In genomic region chr10:28678687-28679457, GRCh38 we compare ENCODE assay signal across 1 cellular context.
TF ChIP-seq lines count a peak whose summit lies in the region.

No MANE protein-coding gene starts in this region.

TF ChIP-seq in HEK293, 187 proteins besides CTCF, POLR2A, EP300 and RAD21 (continued from another document and continues in another):
- TF ChIP-seq, protein P1, sequence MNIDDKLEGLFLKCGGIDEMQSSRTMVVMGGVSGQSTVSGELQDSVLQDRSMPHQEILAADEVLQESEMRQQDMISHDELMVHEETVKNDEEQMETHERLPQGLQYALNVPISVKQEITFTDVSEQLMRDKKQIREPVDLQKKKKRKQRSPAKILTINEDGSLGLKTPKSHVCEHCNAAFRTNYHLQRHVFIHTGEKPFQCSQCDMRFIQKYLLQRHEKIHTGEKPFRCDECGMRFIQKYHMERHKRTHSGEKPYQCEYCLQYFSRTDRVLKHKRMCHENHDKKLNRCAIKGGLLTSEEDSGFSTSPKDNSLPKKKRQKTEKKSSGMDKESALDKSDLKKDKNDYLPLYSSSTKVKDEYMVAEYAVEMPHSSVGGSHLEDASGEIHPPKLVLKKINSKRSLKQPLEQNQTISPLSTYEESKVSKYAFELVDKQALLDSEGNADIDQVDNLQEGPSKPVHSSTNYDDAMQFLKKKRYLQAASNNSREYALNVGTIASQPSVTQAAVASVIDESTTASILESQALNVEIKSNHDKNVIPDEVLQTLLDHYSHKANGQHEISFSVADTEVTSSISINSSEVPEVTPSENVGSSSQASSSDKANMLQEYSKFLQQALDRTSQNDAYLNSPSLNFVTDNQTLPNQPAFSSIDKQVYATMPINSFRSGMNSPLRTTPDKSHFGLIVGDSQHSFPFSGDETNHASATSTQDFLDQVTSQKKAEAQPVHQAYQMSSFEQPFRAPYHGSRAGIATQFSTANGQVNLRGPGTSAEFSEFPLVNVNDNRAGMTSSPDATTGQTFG (tag by site-specific recombination; IDR thresholded peaks at IDR 0.05; ENCODE audit: borderline replicate concordance): no peak
- TF ChIP-seq ZNF146 (tag by site-specific recombination; IDR thresholded peaks at IDR 0.05): peak; percentile 45; the same call in 1 of the 2 replicates
- no peak for TF ChIP-seq ZNF184 (tag by site-specific recombination; IDR thresholded peaks at IDR 0.05)
- TF ChIP-seq ZNF404 (tag by site-specific recombination; IDR thresholded peaks at IDR 0.05): no peak
- no peak for TF ChIP-seq ZNF266 (tag by site-specific recombination; IDR thresholded peaks at IDR 0.05; ENCODE audit: low read depth)
- no peak for TF ChIP-seq ZFHX2 (tag by site-specific recombination; conservative IDR thresholded peaks at IDR 0.05)
- TF ChIP-seq KLF1 (tag by site-specific recombination; IDR thresholded peaks at IDR 0.05): peak; percentile 83
- peak; percentile 73 for TF ChIP-seq ZSCAN30 (tag by site-specific recombination; IDR thresholded peaks at IDR 0.05)
- no peak for TF ChIP-seq ZNF510 (tag by site-specific recombination; IDR thresholded peaks at IDR 0.05; ENCODE audit: insufficient replicate concordance)
- TF ChIP-seq, protein P2, sequence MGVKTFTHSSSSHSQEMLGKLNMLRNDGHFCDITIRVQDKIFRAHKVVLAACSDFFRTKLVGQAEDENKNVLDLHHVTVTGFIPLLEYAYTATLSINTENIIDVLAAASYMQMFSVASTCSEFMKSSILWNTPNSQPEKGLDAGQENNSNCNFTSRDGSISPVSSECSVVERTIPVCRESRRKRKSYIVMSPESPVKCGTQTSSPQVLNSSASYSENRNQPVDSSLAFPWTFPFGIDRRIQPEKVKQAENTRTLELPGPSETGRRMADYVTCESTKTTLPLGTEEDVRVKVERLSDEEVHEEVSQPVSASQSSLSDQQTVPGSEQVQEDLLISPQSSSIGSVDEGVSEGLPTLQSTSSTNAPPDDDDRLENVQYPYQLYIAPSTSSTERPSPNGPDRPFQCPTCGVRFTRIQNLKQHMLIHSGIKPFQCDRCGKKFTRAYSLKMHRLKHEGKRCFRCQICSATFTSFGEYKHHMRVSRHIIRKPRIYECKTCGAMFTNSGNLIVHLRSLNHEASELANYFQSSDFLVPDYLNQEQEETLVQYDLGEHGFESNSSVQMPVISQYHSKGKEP (tag by site-specific recombination; IDR thresholded peaks at IDR 0.05): peak; percentile 74; the same call in 1 of the 2 replicates
- TF ChIP-seq SCRT2 (tag by site-specific recombination; IDR thresholded peaks at IDR 0.05): no peak
- TF ChIP-seq ZSCAN16 (tag by site-specific recombination; IDR thresholded peaks at IDR 0.05): no peak
- peak; percentile 89 for TF ChIP-seq ZXDB (tag by site-specific recombination; IDR thresholded peaks at IDR 0.05)
- peak; percentile 90 for TF ChIP-seq ZNF629 (tag by site-specific recombination; IDR thresholded peaks at IDR 0.05)
- 0 out of 2 replicates have a peak, but pooled peaks have one; percentile 63 for TF ChIP-seq YY1 (tag by site-specific recombination; IDR thresholded peaks at IDR 0.05)
- no peak; the same call in 1 of the 2 replicates for TF ChIP-seq ZSCAN5A (tag by site-specific recombination; IDR thresholded peaks at IDR 0.05)
- no peak for TF ChIP-seq ZNF529 (tag by site-specific recombination; IDR thresholded peaks at IDR 0.05; ENCODE audit: insufficient replicate concordance)
- TF ChIP-seq ZNF513 (tag by site-specific recombination; IDR thresholded peaks at IDR 0.05): peak; percentile 93
- TF ChIP-seq ZNF155 (tag by site-specific recombination; IDR thresholded peaks at IDR 0.05): no peak
- TF ChIP-seq, protein P3, sequence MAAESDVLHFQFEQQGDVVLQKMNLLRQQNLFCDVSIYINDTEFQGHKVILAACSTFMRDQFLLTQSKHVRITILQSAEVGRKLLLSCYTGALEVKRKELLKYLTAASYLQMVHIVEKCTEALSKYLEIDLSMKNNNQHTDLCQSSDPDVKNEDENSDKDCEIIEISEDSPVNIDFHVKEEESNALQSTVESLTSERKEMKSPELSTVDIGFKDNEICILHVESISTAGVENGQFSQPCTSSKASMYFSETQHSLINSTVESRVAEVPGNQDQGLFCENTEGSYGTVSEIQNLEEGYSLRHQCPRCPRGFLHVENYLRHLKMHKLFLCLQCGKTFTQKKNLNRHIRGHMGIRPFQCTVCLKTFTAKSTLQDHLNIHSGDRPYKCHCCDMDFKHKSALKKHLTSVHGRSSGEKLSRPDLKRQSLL (tag by site-specific recombination; IDR thresholded peaks at IDR 0.05): no peak
- peak; percentile 77 for TF ChIP-seq ZNF639 (tag by site-specific recombination; IDR thresholded peaks at IDR 0.05)
- no peak for TF ChIP-seq ZSCAN4 (tag by site-specific recombination; IDR thresholded peaks at IDR 0.05)
- no peak for TF ChIP-seq ZNF560 (tag by site-specific recombination; IDR thresholded peaks at IDR 0.05; ENCODE audit: borderline replicate concordance)
- no peak for TF ChIP-seq ZNF221 (tag by site-specific recombination; IDR thresholded peaks at IDR 0.05; ENCODE audit: borderline replicate concordance)
- no peak for TF ChIP-seq ZNF670 (tag by site-specific recombination; IDR thresholded peaks at IDR 0.05; ENCODE audit: low read depth)
- TF ChIP-seq OVOL3 (tag by site-specific recombination; IDR thresholded peaks at IDR 0.05): peak; percentile 84; the same call in 1 of the 2 replicates
- TF ChIP-seq HOXD13 (CRISPR knock-in tag; IDR thresholded peaks at IDR 0.05; ENCODE audit: borderline replicate concordance): no peak
- no peak for TF ChIP-seq SETDB1 (IDR thresholded peaks at IDR 0.05; ENCODE audit: insufficient read length, low read length)
- TF ChIP-seq ZSCAN23 (tag by site-specific recombination; IDR thresholded peaks at IDR 0.05): 0 out of 2 replicates have a peak, but pooled peaks have one; percentile 41
- no peak for TF ChIP-seq RBAK (tag by site-specific recombination; IDR thresholded peaks at IDR 0.05)
- peak; percentile 97 for TF ChIP-seq ZNF843 (tag by site-specific recombination; IDR thresholded peaks at IDR 0.05)
- no peak for TF ChIP-seq REPIN1 (tag by site-specific recombination; IDR thresholded peaks at IDR 0.05; ENCODE audit: low read depth)
- no peak for TF ChIP-seq ZNF324 (tag by site-specific recombination; IDR thresholded peaks at IDR 0.05)
- TF ChIP-seq, protein P4, sequence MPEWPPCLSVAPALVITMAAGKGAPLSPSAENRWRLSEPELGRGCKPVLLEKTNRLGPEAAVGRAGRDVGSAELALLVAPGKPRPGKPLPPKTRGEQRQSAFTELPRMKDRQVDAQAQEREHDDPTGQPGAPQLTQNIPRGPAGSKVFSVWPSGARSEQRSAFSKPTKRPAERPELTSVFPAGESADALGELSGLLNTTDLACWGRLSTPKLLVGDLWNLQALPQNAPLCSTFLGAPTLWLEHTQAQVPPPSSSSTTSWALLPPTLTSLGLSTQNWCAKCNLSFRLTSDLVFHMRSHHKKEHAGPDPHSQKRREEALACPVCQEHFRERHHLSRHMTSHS (tag by site-specific recombination; IDR thresholded peaks at IDR 0.05): no peak
- TF ChIP-seq HOXC10 (CRISPR knock-in tag; IDR thresholded peaks at IDR 0.05): no peak
- TF ChIP-seq ZNF473 (tag by site-specific recombination; IDR thresholded peaks at IDR 0.05): no peak
- peak; percentile 82; the same call in 1 of the 2 replicates for TF ChIP-seq ZEB2 (tag by site-specific recombination; IDR thresholded peaks at IDR 0.05)
- no peak for TF ChIP-seq ZNF239 (tag by site-specific recombination; IDR thresholded peaks at IDR 0.05)
- TF ChIP-seq ZBTB17 (tag by site-specific recombination; IDR thresholded peaks at IDR 0.05): no peak; the same call in 1 of the 2 replicates
- TF ChIP-seq, protein P5, sequence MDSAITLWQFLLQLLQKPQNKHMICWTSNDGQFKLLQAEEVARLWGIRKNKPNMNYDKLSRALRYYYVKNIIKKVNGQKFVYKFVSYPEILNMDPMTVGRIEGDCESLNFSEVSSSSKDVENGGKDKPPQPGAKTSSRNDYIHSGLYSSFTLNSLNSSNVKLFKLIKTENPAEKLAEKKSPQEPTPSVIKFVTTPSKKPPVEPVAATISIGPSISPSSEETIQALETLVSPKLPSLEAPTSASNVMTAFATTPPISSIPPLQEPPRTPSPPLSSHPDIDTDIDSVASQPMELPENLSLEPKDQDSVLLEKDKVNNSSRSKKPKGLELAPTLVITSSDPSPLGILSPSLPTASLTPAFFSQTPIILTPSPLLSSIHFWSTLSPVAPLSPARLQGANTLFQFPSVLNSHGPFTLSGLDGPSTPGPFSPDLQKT (IDR thresholded peaks at IDR 0.05; ENCODE audit: borderline replicate concordance, low read depth, low read length): no peak
- peak; percentile 94; the same call in 1 of the 2 replicates for TF ChIP-seq KLF7 (tag by site-specific recombination; IDR thresholded peaks at IDR 0.05; ENCODE audit: borderline replicate concordance)
- no peak for TF ChIP-seq ZNF157 (tag by site-specific recombination; IDR thresholded peaks at IDR 0.05)
- TF ChIP-seq, protein P6, sequence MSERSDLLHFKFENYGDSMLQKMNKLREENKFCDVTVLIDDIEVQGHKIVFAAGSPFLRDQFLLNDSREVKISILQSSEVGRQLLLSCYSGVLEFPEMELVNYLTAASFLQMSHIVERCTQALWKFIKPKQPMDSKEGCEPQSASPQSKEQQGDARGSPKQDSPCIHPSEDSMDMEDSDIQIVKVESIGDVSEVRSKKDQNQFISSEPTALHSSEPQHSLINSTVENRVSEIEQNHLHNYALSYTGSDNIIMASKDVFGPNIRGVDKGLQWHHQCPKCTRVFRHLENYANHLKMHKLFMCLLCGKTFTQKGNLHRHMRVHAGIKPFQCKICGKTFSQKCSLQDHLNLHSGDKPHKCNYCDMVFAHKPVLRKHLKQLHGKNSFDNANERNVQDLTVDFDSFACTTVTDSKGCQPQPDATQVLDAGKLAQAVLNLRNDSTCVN (tag by site-specific recombination; optimal IDR thresholded peaks at IDR 0.05): no peak
- no peak for TF ChIP-seq ZNF133 (tag by site-specific recombination; IDR thresholded peaks at IDR 0.05)
- no peak for TF ChIP-seq ZNF768 (tag by site-specific recombination; IDR thresholded peaks at IDR 0.05)
- TF ChIP-seq ZNF791 (tag by site-specific recombination; IDR thresholded peaks at IDR 0.05): no peak
- no peak for TF ChIP-seq ZNF785 (tag by site-specific recombination; IDR thresholded peaks at IDR 0.05)
- TF ChIP-seq, protein P7, sequence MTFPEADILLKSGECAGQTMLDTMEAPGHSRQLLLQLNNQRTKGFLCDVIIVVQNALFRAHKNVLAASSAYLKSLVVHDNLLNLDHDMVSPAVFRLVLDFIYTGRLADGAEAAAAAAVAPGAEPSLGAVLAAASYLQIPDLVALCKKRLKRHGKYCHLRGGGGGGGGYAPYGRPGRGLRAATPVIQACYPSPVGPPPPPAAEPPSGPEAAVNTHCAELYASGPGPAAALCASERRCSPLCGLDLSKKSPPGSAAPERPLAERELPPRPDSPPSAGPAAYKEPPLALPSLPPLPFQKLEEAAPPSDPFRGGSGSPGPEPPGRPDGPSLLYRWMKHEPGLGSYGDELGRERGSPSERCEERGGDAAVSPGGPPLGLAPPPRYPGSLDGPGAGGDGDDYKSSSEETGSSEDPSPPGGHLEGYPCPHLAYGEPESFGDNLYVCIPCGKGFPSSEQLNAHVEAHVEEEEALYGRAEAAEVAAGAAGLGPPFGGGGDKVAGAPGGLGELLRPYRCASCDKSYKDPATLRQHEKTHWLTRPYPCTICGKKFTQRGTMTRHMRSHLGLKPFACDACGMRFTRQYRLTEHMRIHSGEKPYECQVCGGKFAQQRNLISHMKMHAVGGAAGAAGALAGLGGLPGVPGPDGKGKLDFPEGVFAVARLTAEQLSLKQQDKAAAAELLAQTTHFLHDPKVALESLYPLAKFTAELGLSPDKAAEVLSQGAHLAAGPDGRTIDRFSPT (tag by site-specific recombination; IDR thresholded peaks at IDR 0.05): no peak
- peak; percentile 93 for TF ChIP-seq FEZF1 (tag by site-specific recombination; IDR thresholded peaks at IDR 0.05)
- no peak for TF ChIP-seq ZNF530 (tag by site-specific recombination; IDR thresholded peaks at IDR 0.05; ENCODE audit: low read depth)
- no peak for TF ChIP-seq ZNF114 (tag by site-specific recombination; IDR thresholded peaks at IDR 0.05)
- no peak for TF ChIP-seq ZNF292 (tag by site-specific recombination; IDR thresholded peaks at IDR 0.05; ENCODE audit: borderline replicate concordance, low read depth)
- peak; percentile 35 for TF ChIP-seq ZNF600 (tag by site-specific recombination; IDR thresholded peaks at IDR 0.05)
- TF ChIP-seq ZNF423 (tag by site-specific recombination; IDR thresholded peaks at IDR 0.05): no peak
- no peak for TF ChIP-seq ZNF350 (tag by site-specific recombination; IDR thresholded peaks at IDR 0.05)
